ENCODE assay signal across 24 cellular contexts in the genomic region with DNA sequence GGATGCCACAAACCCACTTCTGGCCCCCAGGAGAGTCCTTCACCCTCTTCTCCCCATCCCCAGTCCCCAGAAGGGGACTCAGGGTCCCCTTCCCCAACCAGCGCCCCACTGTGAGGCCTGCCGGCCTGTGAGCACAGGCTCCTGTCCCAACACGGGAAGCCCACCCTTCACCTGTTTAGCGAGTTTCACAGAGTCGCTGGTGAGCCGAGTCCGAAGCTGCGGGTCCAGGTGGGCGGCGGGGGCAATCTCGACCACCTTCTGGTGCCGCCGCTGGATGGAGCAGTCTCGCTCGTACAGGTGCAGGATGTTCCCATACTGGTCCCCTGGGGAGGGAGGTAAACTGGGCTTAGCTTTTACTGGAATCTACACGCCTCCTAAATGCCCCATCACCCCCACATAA. TPM values are rescaled to one million over a fixed set of nuclear protein-coding genes. Genes with fewer than 3 reads are reported as not detected.
"Had no signal": no experiment of that assay in that cellular context is flagged by ENCODE, and none has a peak within 500 bp of the region (broad histone marks: within the 10 kb centered on the region; RNA-seq: fewer than 3 reads in every experiment).

No MANE protein-coding gene starts in this region.

- H3K4me1 ChIP-seq: pancreas, prostate gland, right lobe of liver, sigmoid colon, thyroid gland, vagina had no signal

- H3K36me3 ChIP-seq: neural progenitor cell, pancreas, prostate gland, thyroid gland, vagina had no signal

- DNase-seq: naive thymus-derived CD4-positive, alpha-beta T cell; natural killer cell; occipital lobe; retina; sigmoid colon; small intestine; stimulated activated CD4-positive, alpha-beta T cell treated with anti-CD3 and anti-CD28 coated beads, Interleukin-15, amount 100 ng/mL, for 24 hours; stimulated activated CD4-positive, alpha-beta T cell treated with anti-CD3 and anti-CD28 coated beads, Interleukin-2, amount 100 ng/mL, for 24 hours; stimulated activated CD4-positive, alpha-beta T cell treated with anti-CD3 and anti-CD28 coated beads, Interleukin-2, amount 100 ng/mL, for 48 hours; stimulated activated CD4-positive, alpha-beta T cell treated with anti-CD3 and anti-CD28 coated beads, Interleukin-4, amount 100 ng/mL, for 24 hours; stimulated activated naive B cell treated with anti-CD40 and anti-IgM and Interleukin-4, amounts not matched to agents 10 μg/mL and 1 μg/mL and 100 μg/mL, for 72 hours; stimulated activated naive CD4-positive, alpha-beta T cell treated with Interleukin-2 at 50 U/mL for 16 hours; stomach; thyroid gland; trophoblast cell had no signal

- H3K27me3 ChIP-seq: neural progenitor cell, pancreas, right lobe of liver, sigmoid colon, stomach, thyroid gland, tibial nerve, upper lobe of left lung, vagina had no signal

- FAIRE-seq: pancreas, small intestine, urothelium cell line had no signal

- H3K4me2 ChIP-seq: neural progenitor cell had no signal

- H3K9me3 ChIP-seq: pancreas, prostate gland, right lobe of liver, sigmoid colon, stomach, thoracic aorta, thyroid gland, tibial nerve, upper lobe of left lung, vagina had no signal

- H3K27ac ChIP-seq: neural progenitor cell, pancreas, prostate gland, right lobe of liver, sigmoid colon, stomach, thoracic aorta, thyroid gland, tibial nerve, upper lobe of left lung, vagina had no signal

- H2AFZ ChIP-seq: neural progenitor cell had no signal

- H3K4me3 ChIP-seq: neural progenitor cell, pancreas, prostate gland, right lobe of liver, sigmoid colon, stomach, thoracic aorta, thyroid gland, tibial nerve, upper lobe of left lung, vagina had no signal

- H3K9ac ChIP-seq: neural progenitor cell had no signal

RNA-seq across cellular contexts. Expression of gene LRFN4, which starts 13.3 kb away (rescaled TPM):
- polyA plus RNA-seq: naive thymus-derived CD4-positive, alpha-beta T cell had no signal
